ENCODE assay signal across 15 cellular contexts in the genomic region with DNA sequence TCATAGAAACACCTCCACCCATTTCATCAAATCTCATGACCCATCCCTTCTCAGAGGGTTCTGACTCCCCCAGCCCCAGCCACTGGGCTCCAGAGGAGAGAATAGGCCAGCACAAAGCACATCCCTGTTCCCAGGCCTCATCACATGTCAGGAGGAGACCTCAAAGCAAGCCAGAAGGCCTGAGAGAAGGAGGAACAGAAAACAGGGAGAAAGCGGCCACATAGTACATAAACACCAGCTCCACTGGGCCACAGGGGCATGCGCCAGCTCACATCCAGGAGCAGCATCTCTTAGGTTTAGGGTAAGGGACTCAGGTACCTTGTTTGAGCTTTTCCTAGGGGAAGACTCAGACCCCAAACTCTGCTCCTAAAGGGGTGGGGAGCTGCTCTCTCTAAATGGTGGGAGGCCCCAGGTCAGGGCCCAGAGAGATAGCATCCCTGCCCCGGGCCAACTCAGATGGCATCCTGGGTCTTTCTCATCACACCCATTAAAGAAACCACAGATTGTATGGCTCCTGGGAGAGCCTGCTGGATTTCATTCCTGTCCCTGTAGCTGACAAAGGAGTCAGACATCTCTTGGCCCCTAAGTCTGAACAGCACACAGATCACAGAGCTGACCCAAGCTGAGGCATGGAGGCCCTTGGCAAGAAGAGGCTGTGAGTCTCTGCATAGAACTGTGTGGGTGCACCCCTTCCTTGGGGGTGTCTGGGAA. TPM values are rescaled to one million over a fixed set of nuclear protein-coding genes. Genes with fewer than 3 reads are reported as not detected.
DNase-seq lines count a peak whose midpoint lies in the region; ATAC-seq and TF ChIP-seq lines count a peak whose summit lies in the region.
"Had no signal": no experiment of that assay in that cellular context is flagged by ENCODE, and none has a peak within 500 bp of the region (broad histone marks: within the 10 kb centered on the region; RNA-seq: fewer than 3 reads in every experiment).

No MANE protein-coding gene starts in this region.

- TF ChIP-seq CTCF in endothelial cell (IDR thresholded peaks at IDR 0.05; ENCODE audit: unreplicated experiment) (no peak), smooth muscle cell (IDR thresholded peaks at IDR 0.05; ENCODE audit: borderline replicate concordance, insufficient read depth, poor library complexity, severe bottlenecking) (no peak)

- POLR2A ChIA-PET in activated CD4-positive, alpha-beta T cell treated with anti-CD3 and anti-CD28 coated beads for 36 hours (lab: Charles Lee): interaction anchor here (1.1 to 2.0 kb wide), 2 partner anchors 18 to 22 kb away, joined by 3 to 6 read pairs; no protein-coding TSS in a partner anchor
- POLR2A ChIA-PET in activated CD4-positive, alpha-beta T cell treated with anti-CD3 and anti-CD28 coated beads, Interleukin-2, amount 10 ng/mL, durations not matched to agents 7 days and 5 days (lab: Charles Lee): no interaction called here

- H3K27me3 Mint-ChIP-seq in activated CD4-positive, alpha-beta T cell treated with anti-CD3 and anti-CD28 coated beads for 36 hours: no peaks in the 10 kb centered on the region
- H3K27me3 Mint-ChIP-seq in endothelial cell (ENCODE audit: unreplicated experiment): peaks cover 18% of the 10 kb centered on the region
- H3K27me3 Mint-ChIP-seq in activated CD4-positive, alpha-beta T cell treated with anti-CD3 and anti-CD28 coated beads, Interleukin-2, amount 10 ng/mL, durations not matched to agents 7 days and 5 days: peaks cover 19% of the 10 kb centered on the region

- peaks cover 33% of the 10 kb centered on the region for H3K4me1 Mint-ChIP-seq in activated CD4-positive, alpha-beta T cell treated with anti-CD3 and anti-CD28 coated beads for 36 hours
- peaks cover 44% of the 10 kb centered on the region for H3K4me1 Mint-ChIP-seq in endothelial cell (ENCODE audit: unreplicated experiment)
- peaks cover 17% of the 10 kb centered on the region for H3K4me1 Mint-ChIP-seq in activated CD4-positive, alpha-beta T cell treated with anti-CD3 and anti-CD28 coated beads, Interleukin-2, amount 10 ng/mL, durations not matched to agents 7 days and 5 days

- peaks cover 55% of the 10 kb centered on the region for H4K20me1 ChIP-seq in smooth muscle cell (ENCODE audit: low read depth)

- intact Hi-C loops in activated CD4-positive, alpha-beta T cell treated with anti-CD3 and anti-CD28 coated beads for 36 hours (cut with DNase I, micrococcal nuclease): loop anchor here in 1 of 2 experiments (10.0 kb wide), 1 partner anchor 900 kb away; a partner anchor contains a TSS

- H3K27me3 ChIP-seq in smooth muscle cell (ENCODE audit: low read depth): peaks cover 5% of the 10 kb centered on the region
- H3K27me3 ChIP-seq: gastroesophageal sphincter had no signal

- 88% methylated on average over 3 of the region's 3 CpGs for WGBS in smooth muscle cell (ENCODE audit: low lambda C conversion rate)

- ATAC-seq in activated CD4-positive, alpha-beta T cell treated with anti-CD3 and anti-CD28 coated beads for 36 hours: no peak
- no peak for ATAC-seq in HG03378 (IDR thresholded peaks at IDR 0.05; ENCODE audit: unreplicated experiment)
- ATAC-seq: gastroesophageal sphincter, GM12878 had no signal

- H2AFZ ChIP-seq in smooth muscle cell (ENCODE audit: low read depth): no peak overlapping the region

- no peak overlapping the region for H3K27ac ChIP-seq in SK-N-MC
- H3K27ac ChIP-seq in smooth muscle cell (ENCODE audit: low read depth): peak overlapping the region; percentile 45

- H3K9ac ChIP-seq in SK-N-MC (ENCODE audit: insufficient read length): no peak overlapping the region
- no peak overlapping the region for H3K9ac ChIP-seq in smooth muscle cell (ENCODE audit: low read depth)

- peak overlapping the region; percentile 93 for H3K4me2 ChIP-seq in smooth muscle cell

- no peaks in the 10 kb centered on the region for H3F3A ChIP-seq in smooth muscle cell (ENCODE audit: low read depth)

- H3K9me3 ChIP-seq in SK-N-MC (ENCODE audit: low read depth, low read length): no peaks in the 10 kb centered on the region
- H3K9me3 ChIP-seq in smooth muscle cell (replicated peaks; ENCODE audit: low read depth): no peaks in the 10 kb centered on the region
- H3K9me3 ChIP-seq: gastroesophageal sphincter had no signal

- peaks cover 23% of the 10 kb centered on the region for H3K79me2 ChIP-seq in smooth muscle cell (ENCODE audit: low read depth)

- CTCF ChIA-PET in activated CD4-positive, alpha-beta T cell treated with anti-CD3 and anti-CD28 coated beads for 36 hours (lab: Charles Lee): interaction anchor here (0.6 to 4.1 kb wide), 6 partner anchors 8 to 657 kb away, joined by 3 to 20 read pairs (median 11); no protein-coding TSS in a partner anchor
- CTCF ChIA-PET in activated CD4-positive, alpha-beta T cell treated with anti-CD3 and anti-CD28 coated beads, Interleukin-2, amount 10 ng/mL, durations not matched to agents 7 days and 5 days (lab: Charles Lee): interaction anchor here (0.8 to 10.8 kb wide), 4 partner anchors 13 to 20 kb away, joined by 4 to 111 read pairs (median 9); no protein-coding TSS in a partner anchor

- no peak for DNase-seq in activated CD4-positive, alpha-beta T cell treated with anti-CD3 and anti-CD28 coated beads for 36 hours
- DNase-seq in activated CD4-positive, alpha-beta T cell treated with anti-CD3 and anti-CD28 coated beads, Interleukin-2, amount 50 U/mL, for 1 hour: no peak
- DNase-seq in SK-N-MC (ENCODE audit: low read depth, low spot score) (no peak), endothelial cell (ENCODE audit: low spot score) (no peak), smooth muscle cell (lab: John Stamatoyannopoulos, UW; ENCODE audit: unreplicated experiment) (no peak), midbrain (lab: John Stamatoyannopoulos, UW) (no peak)
- no peak for DNase-seq in activated CD4-positive, alpha-beta T cell treated with anti-CD3 and anti-CD28 coated beads, Interleukin-2, amount 10 ng/mL, durations not matched to agents 7 days and 5 days
- DNase-seq: amniotic stem cell, DMS79, GOT3, T-helper 2 cell had no signal

- peaks cover 27% of the 10 kb centered on the region for H3K4me1 ChIP-seq in smooth muscle cell (ENCODE audit: low read depth)

- no peak overlapping the region for H3K27ac Mint-ChIP-seq in activated CD4-positive, alpha-beta T cell treated with anti-CD3 and anti-CD28 coated beads for 36 hours
- peak overlapping the region; percentile 57 for H3K27ac Mint-ChIP-seq in endothelial cell (ENCODE audit: unreplicated experiment)
- no peak overlapping the region for H3K27ac Mint-ChIP-seq in activated CD4-positive, alpha-beta T cell treated with anti-CD3 and anti-CD28 coated beads, Interleukin-2, amount 10 ng/mL, durations not matched to agents 7 days and 5 days

- H3K4me3 ChIP-seq in SK-N-MC (peak overlapping the region; percentile 34; the same call in 1 of the 2 replicates), smooth muscle cell (no peak overlapping the region)
- H3K4me3 ChIP-seq: GM12878 had no signal

- H3K36me3 Mint-ChIP-seq in activated CD4-positive, alpha-beta T cell treated with anti-CD3 and anti-CD28 coated beads for 36 hours (ENCODE audit: low read depth): peaks cover 3% of the 10 kb centered on the region
- peaks cover 17% of the 10 kb centered on the region for H3K36me3 Mint-ChIP-seq in endothelial cell (ENCODE audit: low read depth, unreplicated experiment)
- H3K36me3 Mint-ChIP-seq in activated CD4-positive, alpha-beta T cell treated with anti-CD3 and anti-CD28 coated beads, Interleukin-2, amount 10 ng/mL, durations not matched to agents 7 days and 5 days (ENCODE audit: low read depth): no peaks in the 10 kb centered on the region

- H3K36me3 ChIP-seq in SK-N-MC (ENCODE audit: insufficient read depth, low read length): no peaks in the 10 kb centered on the region
- H3K36me3 ChIP-seq in smooth muscle cell (ENCODE audit: low read depth): no peaks in the 10 kb centered on the region
- H3K36me3 ChIP-seq: gastroesophageal sphincter had no signal

- H3K4me3 Mint-ChIP-seq in activated CD4-positive, alpha-beta T cell treated with anti-CD3 and anti-CD28 coated beads for 36 hours: peak overlapping the region; percentile 80
- peak overlapping the region; percentile 96 for H3K4me3 Mint-ChIP-seq in endothelial cell (ENCODE audit: unreplicated experiment)
- no peak overlapping the region for H3K4me3 Mint-ChIP-seq in activated CD4-positive, alpha-beta T cell treated with anti-CD3 and anti-CD28 coated beads, Interleukin-2, amount 10 ng/mL, durations not matched to agents 7 days and 5 days

- H3K9me3 Mint-ChIP-seq in activated CD4-positive, alpha-beta T cell treated with anti-CD3 and anti-CD28 coated beads for 36 hours (ENCODE audit: low read depth): no peaks in the 10 kb centered on the region
- H3K9me3 Mint-ChIP-seq in endothelial cell (ENCODE audit: unreplicated experiment): no peaks in the 10 kb centered on the region
- no peaks in the 10 kb centered on the region for H3K9me3 Mint-ChIP-seq in activated CD4-positive, alpha-beta T cell treated with anti-CD3 and anti-CD28 coated beads, Interleukin-2, amount 10 ng/mL, durations not matched to agents 7 days and 5 days

RNA-seq across cellular contexts. Expression of a gene that starts 2.5 kb away (rescaled TPM):
- 10 to 100 TPM; 17.9 to 18.7 TPM for total RNA-seq in activated CD4-positive, alpha-beta T cell treated with anti-CD3 and anti-CD28 coated beads for 36 hours
- total RNA-seq in endothelial cell (ENCODE audit: unreplicated experiment) (23.0 TPM), smooth muscle cell (11.7 and 41.3 TPM in 2 replicates)
- polyA plus RNA-seq in smooth muscle cell: 16.4 and 28.3 TPM in 2 replicates
- total RNA-seq in activated CD4-positive, alpha-beta T cell treated with anti-CD3 and anti-CD28 coated beads, Interleukin-2, amount 10 ng/mL, durations not matched to agents 7 days and 5 days: under 1 TPM; 0.79 to 0.92 TPM

RNA-seq across cellular contexts. Expression of a gene that starts 55.4 kb away (rescaled TPM):
- total RNA-seq in activated CD4-positive, alpha-beta T cell treated with anti-CD3 and anti-CD28 coated beads for 36 hours: under 1 TPM; 0.07 to 0.11 TPM
- total RNA-seq in endothelial cell (ENCODE audit: unreplicated experiment) (not detected), smooth muscle cell (3.5 and 4.4 TPM in 2 replicates)
- polyA plus RNA-seq in smooth muscle cell: 5.8 and 13.8 TPM in 2 replicates
- total RNA-seq in activated CD4-positive, alpha-beta T cell treated with anti-CD3 and anti-CD28 coated beads, Interleukin-2, amount 10 ng/mL, durations not matched to agents 7 days and 5 days: not detected

RNA-seq across cellular contexts. Expression of a gene that starts 55.5 kb away (rescaled TPM):
- under 1 TPM in 1 of 2 experiments, not detected in 1; 0.19 TPM for total RNA-seq in activated CD4-positive, alpha-beta T cell treated with anti-CD3 and anti-CD28 coated beads for 36 hours
- total RNA-seq in endothelial cell (ENCODE audit: unreplicated experiment) (1.9 TPM), smooth muscle cell (6.0 and 7.6 TPM in 2 replicates)
- 2.8 and 7.9 TPM in 2 replicates for polyA plus RNA-seq in smooth muscle cell
- not detected for total RNA-seq in activated CD4-positive, alpha-beta T cell treated with anti-CD3 and anti-CD28 coated beads, Interleukin-2, amount 10 ng/mL, durations not matched to agents 7 days and 5 days
- total RNA-seq: kidney epithelial cell had no signal
- polyA plus RNA-seq: GM12878 had no signal
